Comparison of ENCODE assay signal across 14 cellular contexts in genomic region chr6:6806793-6807518, GRCh38.
DNase-seq lines count a peak whose midpoint lies in the region; ATAC-seq, FAIRE-seq and TF ChIP-seq lines count a peak whose summit lies in the region.
"Had no signal": no experiment of that assay in that cellular context is flagged by ENCODE, and none has a peak within 500 bp of the region (broad histone marks: within the 10 kb centered on the region; RNA-seq: fewer than 3 reads in every experiment).

No MANE protein-coding gene starts in this region.

- H3K9me3 Mint-ChIP-seq in activated T-helper 1 cell treated with anti-CD3 and anti-CD28 coated beads, Interleukin-12 subunit alpha, Interleukin-12 subunit beta, Interleukin-2, Interleukin-4 antibody, amounts not matched to agents 30 ng/mL and 10 ng/mL and 1 ng/mL, durations not matched to agents 14 hours and 24 hours and 36 hours, result no peaks in the 10 kb centered on the region

- TF ChIP-seq EP300 in tibial nerve (IDR thresholded peaks at IDR 0.05), result peak in 1 of 2 donors; percentile 62

- no peak for FAIRE-seq in bronchial epithelial cell (lab: Jason Lieb, UNC)

- TF ChIP-seq CTCF in bronchial epithelial cell (IDR thresholded peaks at IDR 0.05; ENCODE audit: insufficient read depth, low read length, severe bottlenecking) (no peak), right lobe of liver (IDR thresholded peaks at IDR 0.05) (no peak), tibial nerve (IDR thresholded peaks at IDR 0.05) (no peak)

- peaks cover 23% of the 10 kb centered on the region for H3K27me3 Mint-ChIP-seq in activated T-helper 1 cell treated with anti-CD3 and anti-CD28 coated beads, Interleukin-12 subunit alpha, Interleukin-12 subunit beta, Interleukin-2, Interleukin-4 antibody, amounts not matched to agents 30 ng/mL and 10 ng/mL and 1 ng/mL, durations not matched to agents 14 hours and 24 hours and 36 hours (ENCODE audit: insufficient read depth)

- peak; percentile 13 to 47 (median 23) for ATAC-seq in right lobe of liver

- H3K9me3 ChIP-seq in right lobe of liver (no peaks in the 10 kb centered on the region), tibial nerve (no peaks in the 10 kb centered on the region)
- H3K9me3 ChIP-seq: Peyer's patch had no signal

- intact Hi-C loops in right lobe of liver (cut with DNase I), result no loop called here
- intact Hi-C loops in activated T-helper 1 cell treated with anti-CD3 and anti-CD28 coated beads, Interleukin-12 subunit alpha, Interleukin-12 subunit beta, Interleukin-2, Interleukin-4 antibody, amounts not matched to agents 30 ng/mL and 10 ng/mL and 1 ng/mL, durations not matched to agents 14 hours and 24 hours and 36 hours (cut with micrococcal nuclease), result no loop called here

- H3K27ac ChIP-seq in right lobe of liver (no peak overlapping the region), tibial nerve (peak overlapping the region in 2 of 4 donors; percentile 69 to 70)
- H3K27ac ChIP-seq: 22Rv1, Peyer's patch had no signal

- no peaks in the 10 kb centered on the region for H3K36me3 Mint-ChIP-seq in activated T-helper 1 cell treated with anti-CD3 and anti-CD28 coated beads, Interleukin-12 subunit alpha, Interleukin-12 subunit beta, Interleukin-2, Interleukin-4 antibody, amounts not matched to agents 30 ng/mL and 10 ng/mL and 1 ng/mL, durations not matched to agents 14 hours and 24 hours and 36 hours (ENCODE audit: low read depth)

- H3K27me3 ChIP-seq in bronchial epithelial cell (ENCODE audit: control insufficient read depth, insufficient read depth, low read length), result no peaks in the 10 kb centered on the region
- no peaks in the 10 kb centered on the region for H3K27me3 ChIP-seq in right lobe of liver
- H3K27me3 ChIP-seq in tibial nerve, result no peaks in the 10 kb centered on the region
- H3K27me3 ChIP-seq: Peyer's patch had no signal

- H3K4me3 ChIP-seq in bronchial epithelial cell (ENCODE audit: low read depth, low read length) (no peak overlapping the region), right lobe of liver (no peak overlapping the region), tibial nerve (no peak overlapping the region)
- H3K4me3 ChIP-seq: Peyer's patch had no signal

- peaks cover 0 to 17% (median 2%) of the 10 kb centered on the region in 4 donors for H3K4me1 ChIP-seq in right lobe of liver
- H3K4me1 ChIP-seq in tibial nerve, result peaks cover 0 to 23% (median 0%) of the 10 kb centered on the region in 4 donors

- DNase-seq in NCI-H146 (lab: John Stamatoyannopoulos, UW) (peak; percentile 10), NCI-H146 treated with DMSO at 0.1 percent for 48 hours (lab: John Stamatoyannopoulos, UW; ENCODE audit: unreplicated experiment) (no peak), bronchial epithelial cell (ENCODE audit: low read depth) (peak; percentile 28), right lobe of liver (peak in 2 of 3 donors; percentile 57 to 69), tibial nerve (ENCODE audit: low spot score in 2 of 2) (peak; percentile 34 to 49), GOT3 (lab: John Stamatoyannopoulos, UW) (no peak), T1000 (lab: John Stamatoyannopoulos, UW) (no peak)
- DNase-seq in activated T-helper 1 cell treated with anti-CD3 and anti-CD28 coated beads, Interleukin-12 subunit alpha, Interleukin-12 subunit beta, Interleukin-2, Interleukin-4 antibody, amounts not matched to agents 30 ng/mL and 10 ng/mL and 1 ng/mL, durations not matched to agents 14 hours and 24 hours and 36 hours (ENCODE audit: low spot score), result no peak
- DNase-seq: activated naive CD4-positive, alpha-beta T cell treated with Interleukin-2 at 50 U/mL for 16 hours; DMS153; glutamatergic neuron; NCI-H1694 had no signal

- TF ChIP-seq POLR2A in right lobe of liver (IDR thresholded peaks at IDR 0.05) (no peak), tibial nerve (IDR thresholded peaks at IDR 0.05) (no peak)

- H3K36me3 ChIP-seq in bronchial epithelial cell (ENCODE audit: control insufficient read depth, insufficient read depth, low read length) (no peaks in the 10 kb centered on the region), right lobe of liver (no peaks in the 10 kb centered on the region), tibial nerve (no peaks in the 10 kb centered on the region)
- H3K36me3 ChIP-seq: Peyer's patch had no signal

- H3K4me3 Mint-ChIP-seq in activated T-helper 1 cell treated with anti-CD3 and anti-CD28 coated beads, Interleukin-12 subunit alpha, Interleukin-12 subunit beta, Interleukin-2, Interleukin-4 antibody, amounts not matched to agents 30 ng/mL and 10 ng/mL and 1 ng/mL, durations not matched to agents 14 hours and 24 hours and 36 hours, result no peak overlapping the region

- WGBS in right lobe of liver (ENCODE audit: insufficient coverage, low coverage, low lambda C conversion rate, missing lambda C conversion rate), result 64% methylated on average over 12 of the region's 12 CpGs
- 65 to 69% methylated on average over 12 of the region's 12 CpGs for WGBS in tibial nerve, 2 donors

- H3K27ac Mint-ChIP-seq in activated T-helper 1 cell treated with anti-CD3 and anti-CD28 coated beads, Interleukin-12 subunit alpha, Interleukin-12 subunit beta, Interleukin-2, Interleukin-4 antibody, amounts not matched to agents 30 ng/mL and 10 ng/mL and 1 ng/mL, durations not matched to agents 14 hours and 24 hours and 36 hours, result no peak overlapping the region

- H3K4me1 Mint-ChIP-seq in activated T-helper 1 cell treated with anti-CD3 and anti-CD28 coated beads, Interleukin-12 subunit alpha, Interleukin-12 subunit beta, Interleukin-2, Interleukin-4 antibody, amounts not matched to agents 30 ng/mL and 10 ng/mL and 1 ng/mL, durations not matched to agents 14 hours and 24 hours and 36 hours (ENCODE audit: low read depth), result peaks cover 26% of the 10 kb centered on the region

Comparison
In these comparisons a context has a peak if more than half of its experiments do, and no peak if none do; other contexts are left out.
1. DNase-seq: peak in NCI-H146 (single experiment), bronchial epithelial cell (single experiment), right lobe of liver (2 of 3) and tibial nerve (2 of 2); none in NCI-H146 treated with DMSO at 0.1 percent for 48 hours (single experiment), GOT3 (single experiment), T1000 (single experiment) and activated T-helper 1 cell treated with anti-CD3 and anti-CD28 coated beads, Interleukin-12 subunit alpha, Interleukin-12 subunit beta, Interleukin-2, Interleukin-4 antibody, amounts not matched to agents 30 ng/mL and 10 ng/mL and 1 ng/mL, durations not matched to agents 14 hours and 24 hours and 36 hours (single experiment).